In the genomic region with DNA sequence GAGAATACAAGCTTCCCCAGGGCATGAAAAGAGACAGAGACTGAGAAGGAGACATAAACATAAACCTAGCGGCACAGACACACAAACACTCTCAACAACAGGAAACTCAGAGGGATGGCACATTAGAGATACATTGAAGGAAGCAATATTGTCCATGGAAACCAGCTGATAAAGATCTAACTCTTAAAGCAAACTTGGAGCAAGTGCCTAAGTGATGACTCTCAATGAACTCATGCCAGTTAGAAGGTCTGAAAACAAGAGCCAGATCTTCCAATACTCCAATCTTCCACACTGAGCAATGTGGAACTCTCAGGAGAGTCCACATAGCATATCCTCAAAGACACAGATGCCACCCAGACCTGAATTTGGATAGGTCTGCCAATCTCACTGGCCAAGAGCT, we compare ENCODE assay signal across 26 cellular contexts.
DNase-seq lines count a peak whose midpoint lies in the region; ATAC-seq, FAIRE-seq and TF ChIP-seq lines count a peak whose summit lies in the region.
"Had no signal": no experiment of that assay in that cellular context is flagged by ENCODE, and none has a peak within 500 bp of the region (broad histone marks: within the 10 kb centered on the region; RNA-seq: fewer than 3 reads in every experiment).

No MANE protein-coding gene starts in this region.

- DNase-seq in EH (ENCODE audit: low read depth) (peak; percentile 71), RCC 7860 (ENCODE audit: low spot score) (peak; percentile 31), esophagus squamous epithelium (lab: John Stamatoyannopoulos, UW) (no peak), iPS-NIHi7 (ENCODE audit: extremely low spot score) (no peak)
- DNase-seq: BE2C, Calu3, DMS79 treated with DMSO at 0.1 percent for 48 hours, GM23248, H9, Kasumi-1, MG63, NCI-H2029, NCI-H446, NCI-H524 treated with DMSO at 0.1 percent for 48 hours, NCI-H774, PC-3, Right ventricle myocardium superior, RPMI8226 had no signal

- FAIRE-seq in RCC 7860 (lab: Jason Lieb, UNC) = no peak
- FAIRE-seq: A549, GM19239, HTR-8/SVneo, K562 had no signal

- WGBS in mesodermal cell (ENCODE audit: insufficient coverage in 2 of 2), 2 experiments = no CpG with 5 or more reads among the region's 1 CpG
- WGBS in esophagus squamous epithelium, 2 donors = 70 to 78% methylated on average over 1 of the region's 1 CpG

- intact Hi-C loops in esophagus squamous epithelium (cut with DNase I) = no loop called here

- no peaks in the 10 kb centered on the region for H3K36me3 ChIP-seq in mesodermal cell (ENCODE audit: control insufficient read depth, insufficient read depth, low read length)
- H3K36me3 ChIP-seq in esophagus squamous epithelium = no peaks in the 10 kb centered on the region
- H3K36me3 ChIP-seq: BE2C, MG63, SJSA1 had no signal

- H3K4me1 ChIP-seq in mesodermal cell (ENCODE audit: control insufficient read depth, insufficient read depth, low read length, poor library complexity, severe bottlenecking) = peaks cover 18% of the 10 kb centered on the region
- H3K4me1 ChIP-seq in esophagus squamous epithelium = peaks cover 0 to 9% (median 0%) of the 10 kb centered on the region in 3 donors
- H3K4me1 ChIP-seq: A549, BE2C, SJSA1 had no signal

- peaks cover 3% of the 10 kb centered on the region for H3K9me3 ChIP-seq in mesodermal cell (ENCODE audit: control insufficient read depth, low read length)
- no peaks in the 10 kb centered on the region for H3K9me3 ChIP-seq in esophagus squamous epithelium
- H3K9me3 ChIP-seq: A549, BE2C, MG63, SJSA1 had no signal

- H3K27me3 ChIP-seq in esophagus squamous epithelium = peaks cover 0 to 14% (median 0%) of the 10 kb centered on the region in 4 donors
- H3K27me3 ChIP-seq: BE2C, MG63, SJSA1 had no signal

- ATAC-seq in GM21528 (IDR thresholded peaks at IDR 0.05; ENCODE audit: low FRiP score, unreplicated experiment) (no peak), GM21423 (IDR thresholded peaks at IDR 0.05; ENCODE audit: unreplicated experiment) (no peak)
- ATAC-seq: A549, K562, PC-3 had no signal

- TF ChIP-seq CTCF in esophagus squamous epithelium (IDR thresholded peaks at IDR 0.05) = no peak

- H3K27ac ChIP-seq in mesodermal cell (ENCODE audit: low read depth, low read length, severe bottlenecking) (peak overlapping the region; percentile 80), esophagus squamous epithelium (no peak overlapping the region)
- H3K27ac ChIP-seq: A549, GM23248, SJSA1 had no signal

- H3K4me3 ChIP-seq in mesodermal cell (ENCODE audit: extremely low read depth, insufficient read depth, low read length, poor library complexity, severe bottlenecking) (no peak overlapping the region), esophagus squamous epithelium (no peak overlapping the region)
- H3K4me3 ChIP-seq: A549, GM23248, K562, MG63, SJSA1 had no signal

- no peak for TF ChIP-seq POLR2A in esophagus squamous epithelium (IDR thresholded peaks at IDR 0.05)

Comparison
In these comparisons a context has a peak if more than half of its experiments do, and no peak if none do; other contexts are left out.
1. DNase-seq: peak in EH (single experiment) and RCC 7860 (single experiment); none in esophagus squamous epithelium (single experiment) and iPS-NIHi7 (single experiment).